ENCODE assay signal across 26 cellular contexts in genomic region chr21:44315691-44316208, GRCh38. TPM values are rescaled to one million over a fixed set of nuclear protein-coding genes. Genes with fewer than 3 reads are reported as not detected.
A peak's percentile ranks its signal among the peaks of the same experiment; 100 is the strongest.
DNase-seq lines count a peak whose midpoint lies in the region; ATAC-seq and TF ChIP-seq lines count a peak whose summit lies in the region.
"Had no signal": no experiment of that assay in that cellular context is flagged by ENCODE, and none has a peak within 500 bp of the region (broad histone marks: within the 10 kb centered on the region; RNA-seq: fewer than 3 reads in every experiment).

No MANE protein-coding gene starts in this region.

- TF ChIP-seq CTCF in GM23338 (conservative IDR thresholded peaks at IDR 0.05; ENCODE audit: low read depth in 2 of 2): no peak
- TF ChIP-seq CTCF in HCT116 (IDR thresholded peaks at IDR 0.05 in 2 of 3, conservative IDR thresholded peaks at IDR 0.05 in 1 of 3; ENCODE audit: borderline replicate concordance in 1 of 3, insufficient read depth in 1 of 3, low read depth in 2 of 3, low read length in 2 of 3): no peak

- H3K27me3 ChIP-seq in GM23338 (ENCODE audit: insufficient read depth): no peaks in the 10 kb centered on the region
- H3K27me3 ChIP-seq in HCT116 (ENCODE audit: insufficient read depth, low read length): no peaks in the 10 kb centered on the region
- H3K27me3 ChIP-seq: BLaER1 treated with 17β-estradiol and CSF1 and Interleukin-3, amounts not matched to agents 10 nM and 100 nM had no signal

- H3K4me3 Mint-ChIP-seq in GM23338 (no peak overlapping the region), T-helper 17 cell (peak overlapping the region; percentile 12)
- H3K4me3 Mint-ChIP-seq: CD4-positive, alpha-beta memory T cell had no signal

- H3K79me2 ChIP-seq in GM23338 (replicated peaks; ENCODE audit: insufficient read depth) (no peaks in the 10 kb centered on the region), HCT116 (ENCODE audit: insufficient read depth, low read length) (no peaks in the 10 kb centered on the region)

- H3K9me2 ChIP-seq in GM23338 (ENCODE audit: insufficient read depth) (no peaks in the 10 kb centered on the region), HCT116 (ENCODE audit: insufficient read depth) (no peaks in the 10 kb centered on the region)

- RAD21 ChIA-PET in HCT116 (lab: Charles Lee; ENCODE audit: low non-redundant PET in 1 of 2, low total read pairs in 2 of 2, uncharacterized antibody in 2 of 2, unreplicated experiment in 2 of 2): no interaction called here

- H2AFZ ChIP-seq in GM23338 (no peak overlapping the region), HCT116 (ENCODE audit: low read depth, low read length, poor library complexity, severe bottlenecking) (no peak overlapping the region)

- POLR2A ChIA-PET in HCT116 (lab: Charles Lee): no interaction called here

- peaks cover 1% of the 10 kb centered on the region for H3K27me3 Mint-ChIP-seq in GM23338 (ENCODE audit: insufficient read depth, low read depth, poor library complexity)
- H3K27me3 Mint-ChIP-seq in T-helper 17 cell: no peaks in the 10 kb centered on the region
- H3K27me3 Mint-ChIP-seq: CD4-positive, alpha-beta memory T cell had no signal

- H3K36me3 ChIP-seq in GM23338 (ENCODE audit: insufficient read depth): no peaks in the 10 kb centered on the region
- peaks cover 3 to 16% of the 10 kb centered on the region in 2 experiments; a peak in 3 of 4 replicates for H3K36me3 ChIP-seq in HCT116 (ENCODE audit: control insufficient read depth in 1 of 2, insufficient read depth in 2 of 2, low read length in 2 of 2)

- no peak overlapping the region; the same call in 1 of the 2 replicates for H3K27ac Mint-ChIP-seq in GM23338
- H3K27ac Mint-ChIP-seq in T-helper 17 cell: no peak overlapping the region

- no peak for TF ChIP-seq POLR2A in HCT116 (IDR thresholded peaks at IDR 0.05; ENCODE audit: borderline replicate concordance, extremely low read depth, insufficient read depth, insufficient read length)

- no peak for TF ChIP-seq RAD21 in HCT116 (IDR thresholded peaks at IDR 0.05; ENCODE audit: low read depth)

- H3K27ac ChIP-seq in GM23338 (ENCODE audit: low read depth): no peak overlapping the region
- H3K27ac ChIP-seq in HCT116 (ENCODE audit: low read depth, low read length): peak overlapping the region; percentile 14; the same call in 1 of the 2 replicates

- no peaks in the 10 kb centered on the region for H3F3A ChIP-seq in GM23338 (replicated peaks; ENCODE audit: low read depth)

- no peak overlapping the region for H3K4me2 ChIP-seq in GM23338
- H3K4me2 ChIP-seq in HCT116 (ENCODE audit: low read length): no peak overlapping the region
- H3K4me2 ChIP-seq: BLaER1 treated with 17β-estradiol and CSF1 and Interleukin-3, amounts not matched to agents 10 nM and 100 nM had no signal

- CTCF ChIA-PET in HCT116 (lab: Charles Lee): no interaction called here

- H3K4me1 Mint-ChIP-seq in GM23338: no peaks in the 10 kb centered on the region
- peaks cover 5% of the 10 kb centered on the region for H3K4me1 Mint-ChIP-seq in T-helper 17 cell

- no peak overlapping the region for H3K9ac ChIP-seq in HCT116 (ENCODE audit: low read length)

- peaks cover 6% of the 10 kb centered on the region for H3K36me3 Mint-ChIP-seq in GM23338 (ENCODE audit: low read depth)
- H3K36me3 Mint-ChIP-seq in T-helper 17 cell (ENCODE audit: low read depth): peaks cover 2% of the 10 kb centered on the region

- intact Hi-C loops in HCT116 (cut with micrococcal nuclease): no loop called here
- intact Hi-C loops in Right ventricle myocardium superior (cut with DNase I): no loop called here

- no peaks in the 10 kb centered on the region for H3K9me3 ChIP-seq in HCT116 (ENCODE audit: control insufficient read depth in 1 of 2, insufficient read depth in 1 of 2, low read depth in 1 of 2, low read length in 2 of 2)
- no peaks in the 10 kb centered on the region for H3K9me3 ChIP-seq in T-helper 17 cell (ENCODE audit: control insufficient read depth, low read length, poor library complexity, severe bottlenecking)
- H3K9me3 ChIP-seq: BLaER1 treated with 17β-estradiol and CSF1 and Interleukin-3, amounts not matched to agents 10 nM and 100 nM; Caco-2 had no signal

- no peaks in the 10 kb centered on the region for H3K9me3 Mint-ChIP-seq in GM23338
- H3K9me3 Mint-ChIP-seq: CD4-positive, alpha-beta memory T cell had no signal

- DNase-seq in GM23338 (ENCODE audit: low spot score) (no peak), HCT116 (ENCODE audit: low read depth, low spot score) (no peak), T-helper 17 cell (no peak), Right ventricle myocardium superior (no peak), activated T-cell treated with anti-CD3 and anti-CD28 coated beads for 4 hours (no peak), AML-193 (lab: John Stamatoyannopoulos, UW) (no peak)
- DNase-seq: ACHN; Caco-2; CD4-positive, alpha-beta memory T cell; GOT3; MM.1S; NCI-H1048; NCI-H1417 treated with DMSO at 0.1 percent for 48 hours; NCI-H187; NCI-H2107; NCI-H2227 treated with DMSO at 0.1 percent for 48 hours; NCI-H524; NCI-H82; OCI-M1 had no signal

- ATAC-seq in GM23338 (peak; percentile 45), HCT116 (no peak), T-helper 17 cell (no peak), esophagus mucosa (peak; percentile 17), Right ventricle myocardium superior (ENCODE audit: poor library complexity) (no peak)
- ATAC-seq: K562, Right ventricle myocardium inferior had no signal

- BruUV-seq in HCT116 (replicated peaks; lab: Mats Ljungman, UMichigan): no TSS peak

- H4K20me1 ChIP-seq in GM23338 (replicated peaks; ENCODE audit: insufficient read depth) (no peaks in the 10 kb centered on the region), HCT116 (ENCODE audit: insufficient read depth) (no peaks in the 10 kb centered on the region)

- no peak overlapping the region for H3K4me3 ChIP-seq in GM23338
- no peak overlapping the region for H3K4me3 ChIP-seq in HCT116 (replicated peaks in 1 of 2; ENCODE audit: low read depth in 1 of 2, low read length in 2 of 2)
- H3K4me3 ChIP-seq: BLaER1 treated with 17β-estradiol and CSF1 and Interleukin-3, amounts not matched to agents 10 nM and 100 nM; K562 had no signal

- H3K4me1 ChIP-seq in GM23338 (ENCODE audit: insufficient read depth): no peaks in the 10 kb centered on the region
- no peaks in the 10 kb centered on the region for H3K4me1 ChIP-seq in HCT116 (ENCODE audit: control insufficient read depth in 1 of 2, insufficient read depth in 2 of 2, low read length in 2 of 2)
- H3K4me1 ChIP-seq: BLaER1 treated with 17β-estradiol and CSF1 and Interleukin-3, amounts not matched to agents 10 nM and 100 nM; Caco-2 had no signal

TF ChIP-seq in GM23338, 12 proteins besides CTCF, POLR2A, EP300 and RAD21 (continues in another document):
- no peak for TF ChIP-seq ZNF331 (CRISPR knock-in tag; IDR thresholded peaks at IDR 0.05; ENCODE audit: low read depth)

TF ChIP-seq in HCT116, 20 proteins besides CTCF, POLR2A, EP300 and RAD21 (continues in another document):
- TF ChIP-seq CBX3 (IDR thresholded peaks at IDR 0.05; ENCODE audit: low read depth) (no peak), ATF3 (IDR thresholded peaks at IDR 0.05) (no peak), SIN3A (IDR thresholded peaks at IDR 0.05; ENCODE audit: low read depth) (no peak), SRF (IDR thresholded peaks at IDR 0.05; ENCODE audit: low read depth) (no peak), POLR2AphosphoS5 (IDR thresholded peaks at IDR 0.05; ENCODE audit: low read depth, low read length) (no peak)

RNA-seq across cellular contexts. Expression of gene PFKL, which starts 15.9 kb away (rescaled TPM):
- total RNA-seq in GM23338 (2014; rRNA removed; shearing (Covaris generic)): 92.3 and 106 TPM in 2 replicates
- polyA plus RNA-seq in GM23338 (2016; fragmentation: Nextera tagmentation; extraction: Ambion mirVana): 39.9 and 40.3 TPM in 2 replicates
- 150 TPM for total RNA-seq in HCT116 (2021; ENCODE audit: unreplicated experiment)
- polyA plus RNA-seq in HCT116 (2012): 202 and 254 TPM in 2 replicates
- total RNA-seq in T-helper 17 cell: 100 to 1,000 TPM; 132 to 176 TPM
- 104 TPM for total RNA-seq in esophagus mucosa
- total RNA-seq in Right ventricle myocardium superior: 42.7 TPM

RNA-seq across cellular contexts. Expression of gene CFAP410, which starts 23.4 kb away (rescaled TPM):
- total RNA-seq in GM23338 (2014; rRNA removed; shearing (Covaris generic)): 23.2 and 24.0 TPM in 2 replicates
- 11.0 and 15.4 TPM in 2 replicates for polyA plus RNA-seq in GM23338 (2016; fragmentation: Nextera tagmentation; extraction: Ambion mirVana)
- total RNA-seq in HCT116 (2021; ENCODE audit: unreplicated experiment) (15.3 TPM), T-helper 17 cell (10 to 100 TPM; 48.0 to 54.2 TPM), esophagus mucosa (7.1 TPM), Right ventricle myocardium superior (13.9 TPM)
- 12.6 and 13.0 TPM in 2 replicates for polyA plus RNA-seq in HCT116 (2012)

RNA-seq across cellular contexts. Expression of gene AIRE, which starts 30.1 kb away (rescaled TPM):
- total RNA-seq in GM23338 (2014; rRNA removed; shearing (Covaris generic)): 0.10 TPM in 1 of 2 replicates, not detected in the other
- polyA plus RNA-seq in GM23338 (2016; fragmentation: Nextera tagmentation; extraction: Ambion mirVana): not detected in 2 replicates
- total RNA-seq in HCT116 (2021; ENCODE audit: unreplicated experiment) (not detected), T-helper 17 cell (1 to 10 TPM; 1.4 to 3.4 TPM), esophagus mucosa (not detected), Right ventricle myocardium superior (not detected)
- 0.01 TPM in 1 of 2 replicates, not detected in the other for polyA plus RNA-seq in HCT116 (2012)
- total RNA-seq: Caco-2; CD4-positive, alpha-beta memory T cell; Daoy; K562; LHCN-M2; Right ventricle myocardium inferior; SK-MEL-5 had no signal

RNA-seq across cellular contexts. Expression of gene TRPM2, which starts 37.7 kb away (rescaled TPM):
- 0.83 and 2.0 TPM in 2 replicates for total RNA-seq in GM23338 (2014; rRNA removed; shearing (Covaris generic))
- polyA plus RNA-seq in GM23338 (2016; fragmentation: Nextera tagmentation; extraction: Ambion mirVana): 0.50 and 0.53 TPM in 2 replicates
- 28.1 TPM for total RNA-seq in HCT116 (2021; ENCODE audit: unreplicated experiment)
- polyA plus RNA-seq in HCT116 (2012): 15.6 and 17.9 TPM in 2 replicates
- 10 to 100 TPM in 1 of 2 donors, 1 to 10 TPM in 1; 2.7 to 26.1 TPM for total RNA-seq in T-helper 17 cell
- 1.2 TPM for total RNA-seq in esophagus mucosa
- total RNA-seq in Right ventricle myocardium superior: 1.9 TPM
- total RNA-seq: LHCN-M2 had no signal

RNA-seq across cellular contexts. Expression of gene DNMT3L, which starts 54.1 kb away (rescaled TPM):
- total RNA-seq in GM23338 (2014; rRNA removed; shearing (Covaris generic)): not detected in 2 replicates
- polyA plus RNA-seq in GM23338 (2016; fragmentation: Nextera tagmentation; extraction: Ambion mirVana): 0.26 and 0.27 TPM in 2 replicates
- not detected for total RNA-seq in HCT116 (2021; ENCODE audit: unreplicated experiment)
- polyA plus RNA-seq in HCT116 (2012): not detected in 2 replicates
- not detected for total RNA-seq in T-helper 17 cell
- total RNA-seq in esophagus mucosa: not detected
- not detected for total RNA-seq in Right ventricle myocardium superior
- total RNA-seq: CD4-positive, alpha-beta memory T cell; Daoy; K562; LHCN-M2; Right ventricle myocardium inferior; SK-MEL-5 had no signal
- polyA plus RNA-seq: CD4-positive, alpha-beta memory T cell had no signal

Comparison
In these comparisons a context has a peak if more than half of its experiments do, and no peak if none do; other contexts are left out.
1. ATAC-seq: peak in GM23338 (single experiment) and esophagus mucosa (single experiment); none in HCT116 (single experiment), T-helper 17 cell (single experiment) and Right ventricle myocardium superior (single experiment).